Comparison of ENCODE assay signal across 8 cellular contexts in genomic region chr9:95127249-95128176, GRCh38.
A peak's percentile ranks its signal among the peaks of the same experiment; 100 is the strongest.
DNase-seq lines count a peak whose midpoint lies in the region; ATAC-seq and TF ChIP-seq lines count a peak whose summit lies in the region.

No MANE protein-coding gene starts in this region.

- no peaks in the 10 kb centered on the region for H3K9me3 Mint-ChIP-seq in activated T-cell treated with anti-CD3 and anti-CD28 coated beads, Interleukin-2, amount 50 U/mL, for 24 hours

- no peak overlapping the region for H2AFZ ChIP-seq in OCI-LY7 (ENCODE audit: low read length)

- H3K9me3 ChIP-seq in OCI-LY7 (ENCODE audit: low read length) (no peaks in the 10 kb centered on the region), esophagus squamous epithelium (no peaks in the 10 kb centered on the region), muscle layer of colon (ENCODE audit: low read length) (no peaks in the 10 kb centered on the region)

- H3K4me3 ChIP-seq in OCI-LY7 (ENCODE audit: low read depth, low read length, poor library complexity, severe bottlenecking), result no peak overlapping the region
- peak overlapping the region; percentile 16 to 55 (median 42) for H3K4me3 ChIP-seq in esophagus squamous epithelium
- H3K4me3 ChIP-seq in muscle layer of colon (ENCODE audit: low read depth in 1 of 2, low read length in 2 of 2), result peak overlapping the region; percentile 41 to 46

- H3K4me1 Mint-ChIP-seq in activated T-cell treated with anti-CD3 and anti-CD28 coated beads, Interleukin-2, amount 50 U/mL, for 24 hours (ENCODE audit: low read depth), result peaks cover 2% of the 10 kb centered on the region

- H3K27me3 Mint-ChIP-seq in activated T-cell treated with anti-CD3 and anti-CD28 coated beads, Interleukin-2, amount 50 U/mL, for 24 hours, result no peaks in the 10 kb centered on the region

- TF ChIP-seq POLR2A in esophagus squamous epithelium (IDR thresholded peaks at IDR 0.05), result no peak

- H3K27ac Mint-ChIP-seq in activated T-cell treated with anti-CD3 and anti-CD28 coated beads, Interleukin-2, amount 50 U/mL, for 24 hours, result no peak overlapping the region

- H3K4me1 ChIP-seq in OCI-LY7 (ENCODE audit: insufficient read depth, low read length, poor library complexity, severe bottlenecking) (no peaks in the 10 kb centered on the region), esophagus squamous epithelium (peaks cover 10 to 93% (median 35%) of the 10 kb centered on the region in 3 donors), muscle layer of colon (ENCODE audit: insufficient read depth, low read length) (peaks cover 17% of the 10 kb centered on the region)

- H3K27ac ChIP-seq in OCI-LY7 (ENCODE audit: low read depth, low read length, poor library complexity, severe bottlenecking) (no peak overlapping the region), esophagus squamous epithelium (peak overlapping the region; percentile 29 to 85 (median 70)), muscle layer of colon (ENCODE audit: low read depth, low read length) (no peak overlapping the region)

- POLR2A ChIA-PET in OCI-LY7 (lab: Charles Lee), result interaction anchor here (0.7 kb wide), 1 partner anchor 8 kb away, joined by 4 read pairs; no protein-coding TSS in a partner anchor

- no TSS peak for BruUV-seq in OCI-LY7 (replicated peaks; lab: Mats Ljungman, UMichigan)

- no peak overlapping the region for H3K4me3 Mint-ChIP-seq in activated T-cell treated with anti-CD3 and anti-CD28 coated beads, Interleukin-2, amount 50 U/mL, for 24 hours

- H3K79me2 ChIP-seq in OCI-LY7 (ENCODE audit: insufficient read depth, low read depth, low read length), result no peaks in the 10 kb centered on the region

- WGBS in esophagus squamous epithelium, 2 donors, result 6 to 13% methylated on average over 19 to 22 of the region's 35 CpGs

- H3K36me3 ChIP-seq in OCI-LY7 (ENCODE audit: insufficient read depth, low read length) (no peaks in the 10 kb centered on the region), esophagus squamous epithelium (no peaks in the 10 kb centered on the region), muscle layer of colon (ENCODE audit: insufficient read depth, low read length) (no peaks in the 10 kb centered on the region)

- no peak overlapping the region for H3K4me2 ChIP-seq in OCI-LY7 (ENCODE audit: low read length)

- H4K20me1 ChIP-seq in OCI-LY7 (ENCODE audit: insufficient read depth, low read length), result no peaks in the 10 kb centered on the region

- TF ChIP-seq CTCF in OCI-LY7 (conservative IDR thresholded peaks at IDR 0.05; ENCODE audit: low read length) (peak; percentile 85), esophagus squamous epithelium (IDR thresholded peaks at IDR 0.05) (peak; percentile 89 to 97 (median 94))

- H3K27me3 ChIP-seq in esophagus squamous epithelium, result no peaks in the 10 kb centered on the region
- H3K27me3 ChIP-seq in muscle layer of colon (ENCODE audit: control insufficient read depth in 1 of 2, insufficient read depth in 2 of 2, low read length in 2 of 2), result no peaks in the 10 kb centered on the region

- peaks cover 14% of the 10 kb centered on the region for H3K36me3 Mint-ChIP-seq in activated T-cell treated with anti-CD3 and anti-CD28 coated beads, Interleukin-2, amount 50 U/mL, for 24 hours (ENCODE audit: low read depth)

- ATAC-seq in HG02678 (IDR thresholded peaks at IDR 0.05; ENCODE audit: unreplicated experiment) (peak; percentile 69), GM21367 (IDR thresholded peaks at IDR 0.05; ENCODE audit: unreplicated experiment) (no peak)

- no peaks in the 10 kb centered on the region for H3K9me2 ChIP-seq in OCI-LY7 (ENCODE audit: insufficient read depth, low read length)

- DNase-seq in DMS53 (lab: John Stamatoyannopoulos, UW) (peak; percentile 90), OCI-LY7 (ENCODE audit: low spot score) (peak; percentile 62), esophagus squamous epithelium (lab: John Stamatoyannopoulos, UW) (peak; percentile 22)
- DNase-seq in activated T-cell treated with anti-CD3 and anti-CD28 coated beads, Interleukin-2, amount 50 U/mL, for 24 hours, result peak; percentile 82
- DNase-seq in stimulated activated CD8-positive, alpha-beta memory T cell treated with anti-CD3 and anti-CD28 coated beads, Interleukin-4, amount 100 ng/mL, for 24 hours (ENCODE audit: low read depth), result peak; percentile 57

- intact Hi-C loops in OCI-LY7 (cut with micrococcal nuclease; ENCODE audit: unreplicated experiment), result loop anchor here (1.0 to 5.0 kb wide), 2 partner anchors 446 to 460 kb away; no protein-coding TSS in a partner anchor
- intact Hi-C loops in esophagus squamous epithelium (cut with DNase I), result loop anchor here (5.0 kb wide), 1 partner anchor 345 kb away; no protein-coding TSS in a partner anchor

- CTCF ChIA-PET in OCI-LY7 (lab: Charles Lee; ENCODE audit: unreplicated experiment), result interaction anchor here (0.6 to 1.6 kb wide), 2 partner anchors 446 kb away, joined by 3 to 4 read pairs; no protein-coding TSS in a partner anchor

- H3K9ac ChIP-seq in muscle layer of colon (ENCODE audit: low read length), result no peak overlapping the region

Comparison
In these comparisons a context has a peak if more than half of its experiments do, and no peak if none do; other contexts are left out.
1. DNase-seq: peak in every context shown above with its lines; median percentile 90 in DMS53; 82 in activated T-cell treated with anti-CD3 and anti-CD28 coated beads, Interleukin-2, amount 50 U/mL, for 24 hours; 62 in OCI-LY7; 57 in stimulated activated CD8-positive, alpha-beta memory T cell treated with anti-CD3 and anti-CD28 coated beads, Interleukin-4, amount 100 ng/mL, for 24 hours; 22 in esophagus squamous epithelium.
2. H3K27ac ChIP-seq: peak in esophagus squamous epithelium (4 of 4); none in OCI-LY7 (single experiment) and muscle layer of colon (single experiment).